ENCODE assay signal across 7 cellular contexts in the genomic region with DNA sequence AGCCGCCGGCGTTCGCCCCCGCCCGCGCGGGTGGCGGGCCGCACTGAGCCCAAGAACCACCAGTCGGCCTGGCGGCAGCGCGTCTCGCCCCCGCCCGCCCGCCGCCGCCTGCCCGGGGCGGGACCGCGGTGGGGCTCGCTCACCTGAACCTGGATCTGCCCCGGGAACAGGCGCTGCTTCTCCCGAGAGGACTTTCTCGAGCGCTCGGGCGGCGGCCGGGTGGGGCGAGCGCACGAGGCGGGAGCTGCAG. TPM values are rescaled to one million over a fixed set of nuclear protein-coding genes. Genes with fewer than 3 reads are reported as not detected.
DNase-seq lines count a peak whose midpoint lies in the region; ATAC-seq and TF ChIP-seq lines count a peak whose summit lies in the region.

No MANE protein-coding gene starts in this region.

- no peaks in the 10 kb centered on the region for H3K27me3 ChIP-seq in H9 (ENCODE audit: insufficient read depth, low read length)
- no peaks in the 10 kb centered on the region for H3K27me3 ChIP-seq in Peyer's patch

- peaks cover 0 to 5% (median 0%) of the 10 kb centered on the region in 3 donors for H3K36me3 ChIP-seq in Peyer's patch

- no peaks in the 10 kb centered on the region for H4K20me1 ChIP-seq in H9 (ENCODE audit: control insufficient read depth, insufficient read depth, insufficient read length)

- no peaks in the 10 kb centered on the region for H3K27me3 Mint-ChIP-seq in H9 (ENCODE audit: low read depth)

- no peak overlapping the region for H4K5ac ChIP-seq in H9 (ENCODE audit: insufficient read length, low read depth, low read length)

- no CpG with 5 or more reads among the region's 38 CpGs for WGBS in H9 (ENCODE audit: extremely low coverage, insufficient read length, low lambda C conversion rate)

- H2BK20ac ChIP-seq in H9 (ENCODE audit: low read depth, low read length, poor library complexity, severe bottlenecking), result no peak overlapping the region

- no peaks in the 10 kb centered on the region for H3K79me1 ChIP-seq in H9 (ENCODE audit: insufficient read depth, low read depth, low read length, poor library complexity, severe bottlenecking)

- H3K4me1 ChIP-seq in H9 (ENCODE audit: insufficient read depth, low read length) (peaks cover 2% of the 10 kb centered on the region; the same call in 1 of the 2 replicates), Peyer's patch (peaks cover 0 to 30% (median 11%) of the 10 kb centered on the region in 4 donors)

- ATAC-seq in HG02981 (IDR thresholded peaks at IDR 0.05; ENCODE audit: unreplicated experiment), result no peak
- no peak for ATAC-seq in GM19351 (IDR thresholded peaks at IDR 0.05; ENCODE audit: unreplicated experiment)

- H2BK120ac ChIP-seq in H9 (ENCODE audit: low read depth, low read length, poor library complexity, severe bottlenecking), result no peak overlapping the region

- no peak overlapping the region for H4K8ac ChIP-seq in H9 (replicated peaks; ENCODE audit: insufficient read length, low read depth, low read length)

- H3K9me3 ChIP-seq in H9 (ENCODE audit: control insufficient read depth, low read depth, low read length), result no peaks in the 10 kb centered on the region
- H3K9me3 ChIP-seq in Peyer's patch, result no peaks in the 10 kb centered on the region

- peak overlapping the region; percentile 83 for H3K9ac ChIP-seq in H9 (ENCODE audit: extremely low read depth, insufficient read length, low read length)

- H3K9me3 Mint-ChIP-seq in H9, result no peaks in the 10 kb centered on the region; a peak in 2 of 5 replicates

- H3K27ac ChIP-seq in H9 (ENCODE audit: insufficient read length, low read depth, low read length) (no peak overlapping the region), Peyer's patch (peak overlapping the region; percentile 99 to 100 (median 99))

- H3K56ac ChIP-seq in H9 (ENCODE audit: insufficient read length, low read depth, low read length), result no peak overlapping the region

- no peak overlapping the region for H2BK15ac ChIP-seq in H9 (ENCODE audit: low read depth, low read length)

- no peak overlapping the region for H2BK5ac ChIP-seq in H9 (ENCODE audit: insufficient read length, low read length)

- no peak overlapping the region for H2BK12ac ChIP-seq in H9 (ENCODE audit: insufficient read length, low read depth, low read length)

- peak overlapping the region; percentile 83 to 100 (median 96) for H3K4me3 ChIP-seq in Peyer's patch
- H3K4me3 ChIP-seq in fibroblast of pulmonary artery (replicated peaks; ENCODE audit: low read depth, low read length), result peak overlapping the region; percentile 90
- H3K4me3 ChIP-seq in skeletal muscle cell (ENCODE audit: low read depth, low read length), result peak overlapping the region; percentile 90

- TF ChIP-seq POLR2A in Peyer's patch (IDR thresholded peaks at IDR 0.05), result no peak

- no peak overlapping the region for H2AK5ac ChIP-seq in H9 (ENCODE audit: insufficient read length, low read length)

- no peak overlapping the region for H3K27ac Mint-ChIP-seq in H9

- H3K14ac ChIP-seq in H9 (ENCODE audit: insufficient read depth, low read length), result peak overlapping the region; percentile 80; the same call in 1 of the 2 replicates

- H3K23me2 ChIP-seq in H9 (ENCODE audit: insufficient read length, low read depth, low read length, poor library complexity, severe bottlenecking), result peaks cover 17% of the 10 kb centered on the region

- no peak overlapping the region for H4K91ac ChIP-seq in H9 (ENCODE audit: insufficient read length, low read depth, low read length)

- H3K23ac ChIP-seq in H9 (ENCODE audit: insufficient read length, low read depth, low read length), result no peak overlapping the region

- no peak overlapping the region for H2AFZ ChIP-seq in H9 (ENCODE audit: low read length)

- peaks cover 32% of the 10 kb centered on the region in 2 experiments for H3K4me1 Mint-ChIP-seq in H9

- no peak overlapping the region for H3K18ac ChIP-seq in H9 (ENCODE audit: insufficient read length, low read depth, low read length)

- no peak for DNase-seq in H9
- no peak for DNase-seq in Peyer's patch
- DNase-seq in fibroblast of pulmonary artery (ENCODE audit: low read depth), result no peak
- DNase-seq in skeletal muscle cell (ENCODE audit: low read depth), result no peak
- DNase-seq in NCI-H1930 (lab: John Stamatoyannopoulos, UW), result no peak

- no peak overlapping the region for H3K4me2 ChIP-seq in H9 (ENCODE audit: insufficient read depth, insufficient read length, low read length)

- no peak overlapping the region for H3T11ph ChIP-seq in H9 (ENCODE audit: low read length)

- peak overlapping the region; percentile 69 to 77 for H3K4me3 Mint-ChIP-seq in H9

- H3K4ac ChIP-seq in H9 (ENCODE audit: low read depth, low read length), result no peak overlapping the region

- TF ChIP-seq CTCF in H9 (conservative IDR thresholded peaks at IDR 0.05), result no peak
- TF ChIP-seq CTCF in Peyer's patch (IDR thresholded peaks at IDR 0.05), result peak in 2 of 6 experiments; percentile 21 to 33
- TF ChIP-seq CTCF in fibroblast of pulmonary artery (IDR thresholded peaks at IDR 0.05; ENCODE audit: low read length, missing control alignments), result no peak

- peaks cover 24% of the 10 kb centered on the region for H3K79me2 ChIP-seq in H9 (ENCODE audit: insufficient read depth, low read length)

- peaks cover 7 to 15% (median 12%) of the 10 kb centered on the region in 3 experiments for H3K36me3 Mint-ChIP-seq in H9 (ENCODE audit: insufficient read depth in 1 of 3, low read depth in 3 of 3)

RNA-seq across cellular contexts. Expression of a gene that starts 0.2 kb away (rescaled TPM):
- total RNA-seq in H9 (2021) (243 and 266 TPM in 2 replicates), Peyer's patch (100 to 1,000 TPM; 337 to 553 (median 433) TPM)
